ENCODE assay signal across 23 cellular contexts in genomic region chr10:9222917-9223316, GRCh38.
DNase-seq lines count a peak whose midpoint lies in the region; ATAC-seq, FAIRE-seq and TF ChIP-seq lines count a peak whose summit lies in the region.
"Had no signal": no experiment of that assay in that cellular context is flagged by ENCODE, and none has a peak within 500 bp of the region (broad histone marks: within the 10 kb centered on the region; RNA-seq: fewer than 3 reads in every experiment).

No MANE protein-coding gene starts in this region.

- TF ChIP-seq CTCF in HFF-Myc (IDR thresholded peaks at IDR 0.05; ENCODE audit: low read depth, low read length, missing control alignments): no peak
- TF ChIP-seq CTCF in D721Med (IDR thresholded peaks at IDR 0.05; ENCODE audit: insufficient read depth, missing control alignments): no peak

- H3K4me3 ChIP-seq in HFF-Myc (replicated peaks; ENCODE audit: low read depth, low read length): no peak overlapping the region
- H3K4me3 ChIP-seq: PC-9, SJCRH30, suprapubic skin had no signal

- DNase-seq in AG08395 (ENCODE audit: low spot score) (peak; percentile 57), HFF-Myc (ENCODE audit: extremely low read depth, low read depth) (peak; percentile 11), astrocyte of the hippocampus (ENCODE audit: low read depth, low spot score) (peak; percentile 52), iris pigment epithelial cell (ENCODE audit: low read depth) (peak; percentile 21), D721Med (ENCODE audit: insufficient read length, low spot score) (no peak), T-helper 1 cell (no peak)
- DNase-seq in activated CD8-positive, alpha-beta memory T cell treated with anti-CD3 and anti-CD28 coated beads, Interleukin-2, amount 50 U/mL, for 48 hours: no peak
- DNase-seq: activated CD4-positive, alpha-beta T cell treated with anti-CD3 and anti-CD28 coated beads, Interleukin-2, amount 50 U/mL, for 4 hours; activated naive CD4-positive, alpha-beta T cell; activated T-cell treated with anti-CD3 and anti-CD28 coated beads for 4 hours; anterior cingulate cortex; CD4-positive, CD25-positive, alpha-beta regulatory T cell; DMS53; Kasumi-1; NCI-H1436; NCI-H2171 treated with DMSO at 0.1 percent for 48 hours; PC-9; SJCRH30; T-helper 2 cell; WERI-Rb-1 had no signal

- no peak for FAIRE-seq in D721Med (lab: Jason Lieb, UNC)
- FAIRE-seq: A204.1 had no signal

- ATAC-seq in HG03135 (IDR thresholded peaks at IDR 0.05; ENCODE audit: unreplicated experiment): no peak

Comparison
In these comparisons a context has a peak if more than half of its experiments do, and no peak if none do; other contexts are left out.
1. DNase-seq: peak in AG08395 (single experiment), HFF-Myc (single experiment), astrocyte of the hippocampus (single experiment) and iris pigment epithelial cell (single experiment); none in activated CD8-positive, alpha-beta memory T cell treated with anti-CD3 and anti-CD28 coated beads, Interleukin-2, amount 50 U/mL, for 48 hours (single experiment), D721Med (single experiment) and T-helper 1 cell (0 of 5).